ENCODE assay signal across 16 cellular contexts in the genomic region with DNA sequence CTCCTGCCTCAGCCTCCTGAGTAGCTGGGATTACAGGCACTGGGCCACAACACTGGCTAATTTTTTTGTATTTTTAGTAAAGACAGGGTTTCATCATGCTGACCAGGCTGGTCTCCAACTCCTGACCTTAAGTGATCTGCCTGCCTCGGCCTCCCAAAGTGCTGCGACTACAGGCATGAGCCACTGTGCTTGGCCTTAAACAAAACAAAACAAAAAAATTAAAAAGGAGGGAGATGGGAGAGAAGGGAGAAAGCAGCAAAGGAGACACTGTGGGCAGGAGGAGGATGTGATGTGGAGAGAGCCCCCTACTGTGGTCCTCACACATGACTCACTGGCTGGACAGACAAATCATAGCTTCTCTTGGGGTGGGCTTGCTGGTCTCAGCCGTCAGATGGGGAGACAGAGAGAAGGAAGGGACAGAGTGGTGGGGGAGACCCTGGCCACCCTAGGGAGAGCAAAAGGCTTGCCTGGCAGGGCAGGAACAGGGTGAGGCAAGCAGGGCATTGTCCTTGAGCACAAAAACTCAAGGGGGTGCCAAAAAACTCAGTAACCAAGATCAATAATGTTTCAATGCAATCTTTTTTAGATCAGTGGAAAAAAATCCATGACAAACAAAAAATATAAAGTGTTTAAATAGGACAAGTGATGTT. TPM values are rescaled to one million over a fixed set of nuclear protein-coding genes. Genes with fewer than 3 reads are reported as not detected.
DNase-seq lines count a peak whose midpoint lies in the region; ATAC-seq and TF ChIP-seq lines count a peak whose summit lies in the region.
"Had no signal": no experiment of that assay in that cellular context is flagged by ENCODE, and none has a peak within 500 bp of the region (broad histone marks: within the 10 kb centered on the region; RNA-seq: fewer than 3 reads in every experiment).

No MANE protein-coding gene starts in this region.

- no TSS peak for BruUV-seq in MCF 10A (replicated peaks; lab: Mats Ljungman, UMichigan)

- H3F3A ChIP-seq in OCI-LY1 (ENCODE audit: insufficient read depth, low read length) = 0 out of 2 replicates have a peak, but pooled peaks cover 3% of the 10 kb centered on the region

- no peak overlapping the region for H3K9ac ChIP-seq in OCI-LY1 (ENCODE audit: low read length)
- no peak overlapping the region for H3K9ac ChIP-seq in endodermal cell (ENCODE audit: extremely low read depth, low read length, poor library complexity, severe bottlenecking)

- 71 to 73% methylated on average over 1 to 3 of the region's 3 CpGs for WGBS in endodermal cell (ENCODE audit: insufficient coverage in 1 of 2, insufficient read length in 1 of 2), 2 experiments
- 53 to 78% (median 54%) methylated on average over 3 of the region's 3 CpGs for WGBS in psoas muscle, 3 donors

- H3K4me1 Mint-ChIP-seq in endodermal cell (peaks cover 28% of the 10 kb centered on the region), MCF 10A (ENCODE audit: insufficient read depth, unreplicated experiment) (no peaks in the 10 kb centered on the region)

- peaks cover 6% of the 10 kb centered on the region; the same call in 1 of the 2 replicates for H3K36me3 ChIP-seq in OCI-LY1 (ENCODE audit: insufficient read depth, low read length)
- H3K36me3 ChIP-seq in endodermal cell (ENCODE audit: control insufficient read depth, insufficient read depth, low read length) = no peaks in the 10 kb centered on the region
- no peaks in the 10 kb centered on the region for H3K36me3 ChIP-seq in psoas muscle (ENCODE audit: insufficient read depth in 1 of 2, low read depth in 1 of 2)
- H3K36me3 ChIP-seq: Peyer's patch had no signal

- POLR2A ChIA-PET in MCF 10A (lab: Yijun Ruan, JAX) = no interaction called here

- H3K36me3 Mint-ChIP-seq in endodermal cell (ENCODE audit: low read depth) (peaks cover 3% of the 10 kb centered on the region), MCF 10A (ENCODE audit: insufficient read depth, unreplicated experiment) (no peaks in the 10 kb centered on the region)

- no peak for ATAC-seq in psoas muscle

- CTCF ChIA-PET in MCF 10A (lab: Yijun Ruan, JAX) = interaction anchor here (1.3 kb wide), 1 partner anchor 12 kb away, joined by 5 read pairs; no protein-coding TSS in a partner anchor

- TF ChIP-seq CTCF in OCI-LY1 (IDR thresholded peaks at IDR 0.05; ENCODE audit: low read length) = no peak
- peak; percentile 20 for TF ChIP-seq CTCF in endodermal cell (conservative IDR thresholded peaks at IDR 0.05)
- no peak for TF ChIP-seq CTCF in psoas muscle (IDR thresholded peaks at IDR 0.05)
- no peak for TF ChIP-seq CTCF in MCF 10A (IDR thresholded peaks at IDR 0.05; ENCODE audit: unreplicated experiment)

- intact Hi-C loops in psoas muscle (cut with DNase I) = no loop called here
- intact Hi-C loops in MCF 10A (cut with micrococcal nuclease) = no loop called here

- H3K9me3 ChIP-seq in OCI-LY1 (ENCODE audit: low read length) (no peaks in the 10 kb centered on the region), endodermal cell (ENCODE audit: control insufficient read depth, low read length) (no peaks in the 10 kb centered on the region), psoas muscle (no peaks in the 10 kb centered on the region)
- H3K9me3 ChIP-seq: Peyer's patch had no signal

- H3K4me3 ChIP-seq in OCI-LY1 (ENCODE audit: low read depth, low read length, poor library complexity, severe bottlenecking) (no peak overlapping the region), endodermal cell (ENCODE audit: low read length) (no peak overlapping the region), psoas muscle (no peak overlapping the region)
- H3K4me3 ChIP-seq: Peyer's patch had no signal

- H3K9me3 Mint-ChIP-seq in endodermal cell = no peaks in the 10 kb centered on the region
- no peaks in the 10 kb centered on the region for H3K9me3 Mint-ChIP-seq in MCF 10A (ENCODE audit: unreplicated experiment)

- H4K20me1 ChIP-seq in OCI-LY1 (ENCODE audit: insufficient read depth, low read length) = no peaks in the 10 kb centered on the region

- DNase-seq in EH (ENCODE audit: low read depth) (peak; percentile 54), endodermal cell (no peak), psoas muscle (no peak), D341Med (ENCODE audit: low spot score) (no peak), HK-2 (ENCODE audit: unreplicated experiment) (no peak), ecto neural progenitor cell (ENCODE audit: low spot score) (no peak), MCF 10A (ENCODE audit: unreplicated experiment) (no peak)
- DNase-seq: activated CD8-positive, alpha-beta memory T cell treated with anti-CD3 and anti-CD28 coated beads for 24 hours; amygdala; midbrain; Peyer's patch; retina had no signal

- no peak overlapping the region for H3K4me3 Mint-ChIP-seq in endodermal cell
- H3K4me3 Mint-ChIP-seq in MCF 10A (ENCODE audit: unreplicated experiment) = no peak overlapping the region

- no peak overlapping the region for H3K4me2 ChIP-seq in OCI-LY1 (ENCODE audit: low read length)

- H3K9me2 ChIP-seq in OCI-LY1 (ENCODE audit: low read depth, low read length) = no peaks in the 10 kb centered on the region

- peaks cover 24% of the 10 kb centered on the region; the same call in 1 of the 2 replicates for H3K79me2 ChIP-seq in OCI-LY1 (ENCODE audit: insufficient read depth, low read length)

- H3K27ac Mint-ChIP-seq in endodermal cell (peak overlapping the region; percentile 69), MCF 10A (ENCODE audit: low read depth, unreplicated experiment) (no peak overlapping the region)

- H3K4me1 ChIP-seq in OCI-LY1 (ENCODE audit: insufficient read depth, low read length, severe bottlenecking) (peaks cover 51% of the 10 kb centered on the region), endodermal cell (ENCODE audit: control insufficient read depth, insufficient read depth, low read length) (peaks cover 6% of the 10 kb centered on the region), psoas muscle (peaks cover 63% of the 10 kb centered on the region)
- H3K4me1 ChIP-seq: Peyer's patch had no signal

- H3K27me3 Mint-ChIP-seq in endodermal cell (ENCODE audit: insufficient read depth) (no peaks in the 10 kb centered on the region), MCF 10A (ENCODE audit: insufficient read depth, unreplicated experiment) (no peaks in the 10 kb centered on the region)

- H3K27me3 ChIP-seq in OCI-LY1 (ENCODE audit: insufficient read depth, low read length) (no peaks in the 10 kb centered on the region), endodermal cell (ENCODE audit: control insufficient read depth, insufficient read depth, low read length, poor library complexity, severe bottlenecking) (no peaks in the 10 kb centered on the region), psoas muscle (ENCODE audit: insufficient read depth in 3 of 3, low read length in 2 of 3) (no peaks in the 10 kb centered on the region)
- H3K27me3 ChIP-seq: Peyer's patch had no signal

- H2AFZ ChIP-seq in OCI-LY1 (ENCODE audit: low read length) = no peak overlapping the region

- peak overlapping the region; percentile 21 for H3K27ac ChIP-seq in OCI-LY1 (ENCODE audit: low read depth, low read length, poor library complexity, severe bottlenecking)
- no peak overlapping the region for H3K27ac ChIP-seq in endodermal cell (ENCODE audit: low read depth, low read length)
- H3K27ac ChIP-seq in psoas muscle = peak overlapping the region; percentile 90
- H3K27ac ChIP-seq: Peyer's patch had no signal

RNA-seq across cellular contexts. Expression of a gene that starts 31.6 kb away (rescaled TPM):
- 10 to 100 TPM; 38.9 to 53.2 TPM for total RNA-seq in endodermal cell
- polyA plus RNA-seq in endodermal cell (2013, experiment 1 of 2) = 22.0 TPM
- 19.7 TPM for polyA plus RNA-seq in endodermal cell (2013, experiment 2 of 2)
- 10 to 100 TPM; 22.1 to 41.3 (median 28.5) TPM for total RNA-seq in psoas muscle
- polyA plus RNA-seq in psoas muscle = 10 to 100 TPM; 30.5 to 76.4 (median 46.9) TPM
- total RNA-seq in MCF 10A (2022) = 6.1 and 7.0 TPM in 2 replicates

RNA-seq across cellular contexts. Expression of a gene that starts 46.1 kb away (rescaled TPM):
- 10 to 100 TPM; 28.4 to 28.9 TPM for total RNA-seq in endodermal cell
- polyA plus RNA-seq in endodermal cell (2013, experiment 1 of 2) = 21.4 TPM
- polyA plus RNA-seq in endodermal cell (2013, experiment 2 of 2) = 23.5 TPM
- total RNA-seq in psoas muscle = 10 to 100 TPM; 29.1 to 48.6 (median 33.5) TPM
- 10 to 100 TPM; 28.8 to 56.1 (median 37.8) TPM for polyA plus RNA-seq in psoas muscle
- 41.0 and 58.9 TPM in 2 replicates for total RNA-seq in MCF 10A (2022)

RNA-seq across cellular contexts. Expression of a gene that starts 59.5 kb away (rescaled TPM):
- 1 to 10 TPM in 1 of 2 donors, under 1 TPM in 1; 0.33 to 1.7 TPM for total RNA-seq in endodermal cell
- polyA plus RNA-seq in endodermal cell (2013, experiment 1 of 2) = 0.21 TPM
- polyA plus RNA-seq in endodermal cell (2013, experiment 2 of 2) = not detected
- under 1 TPM in 3 of 4 donors, not detected in 1; 0.22 to 0.25 (median 0.25) TPM for total RNA-seq in psoas muscle
- under 1 TPM in 2 of 3 donors, not detected in 1; 0.14 to 0.21 TPM for polyA plus RNA-seq in psoas muscle
- not detected in 2 replicates for total RNA-seq in MCF 10A (2022)
- total RNA-seq: M059J; NCI-H460; Peyer's patch; T-helper 2 cell treated with Interferon-gamma antibody and Interleukin-4, amounts not matched to agents 100 ng/mL and 5 ng/mL, for 36 hours had no signal
